In the genomic region with DNA sequence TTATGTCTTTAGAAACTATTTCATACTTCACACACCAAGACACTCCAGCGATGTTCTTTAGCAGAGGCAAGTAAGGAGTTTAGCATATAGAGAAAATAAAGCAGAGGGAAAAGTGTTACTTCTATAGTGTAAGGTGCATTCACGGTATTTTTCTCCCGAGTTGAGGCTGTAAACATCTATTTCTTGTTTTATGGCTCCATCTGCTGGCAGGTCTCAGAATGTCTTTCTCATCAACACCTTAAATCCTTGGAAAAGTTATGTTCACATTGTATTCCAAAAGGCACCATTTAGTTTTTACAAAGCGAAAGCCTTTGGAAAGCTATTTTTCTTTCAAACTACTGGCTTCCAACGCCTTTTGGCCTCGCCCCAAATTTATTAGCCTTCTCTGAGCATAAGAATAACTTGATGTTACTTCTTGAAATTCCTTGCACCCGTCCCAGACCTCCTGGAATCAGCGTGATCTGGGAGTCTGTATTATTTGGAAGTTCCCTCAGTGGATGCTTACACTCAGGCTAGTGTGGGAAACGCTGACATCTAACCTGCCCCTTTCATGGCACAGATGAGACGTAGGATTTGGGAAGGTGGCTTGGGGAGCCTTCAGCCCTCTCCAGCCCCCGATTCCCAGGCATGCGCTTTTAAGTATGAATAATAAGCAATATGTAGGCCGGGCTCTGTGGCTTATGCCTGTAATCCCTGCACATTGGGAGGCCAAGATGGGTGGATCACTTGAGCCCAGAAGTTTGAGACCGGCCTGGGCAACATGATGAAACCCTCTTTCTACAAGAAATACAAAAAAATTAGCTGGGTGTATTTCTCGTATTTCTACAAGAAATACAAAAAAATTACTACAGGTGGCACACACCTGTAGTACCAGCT, we compare ENCODE assay signal across 8 cellular contexts. TPM values are rescaled to one million over a fixed set of nuclear protein-coding genes. Genes with fewer than 3 reads are reported as not detected.
DNase-seq lines count a peak whose midpoint lies in the region; ATAC-seq and TF ChIP-seq lines count a peak whose summit lies in the region.

No MANE protein-coding gene starts in this region.

- H3K14ac ChIP-seq in trophoblast cell (ENCODE audit: low read length) = no peak overlapping the region

- no peak overlapping the region for H3K23ac ChIP-seq in trophoblast cell (ENCODE audit: low read length)

- no peak overlapping the region for H2AFZ ChIP-seq in MM.1S (ENCODE audit: low read length)
- H2AFZ ChIP-seq in fibroblast of lung (ENCODE audit: low read length) = no peak overlapping the region
- no peak overlapping the region for H2AFZ ChIP-seq in trophoblast cell (ENCODE audit: insufficient read depth, low read length, poor library complexity)

- no peak overlapping the region for H4K12ac ChIP-seq in trophoblast cell (ENCODE audit: low read depth, low read length)

- H4K20me1 ChIP-seq in MM.1S (ENCODE audit: insufficient read depth, low read length) (no peaks in the 10 kb centered on the region), fibroblast of lung (ENCODE audit: control insufficient read depth, extremely low read depth, insufficient read depth, low read length) (no peaks in the 10 kb centered on the region)

- H3K36me3 ChIP-seq in MM.1S (replicated peaks; ENCODE audit: insufficient read depth, low read length) (no peaks in the 10 kb centered on the region), fibroblast of lung (ENCODE audit: control insufficient read depth, insufficient read depth, low read length) (no peaks in the 10 kb centered on the region), trophoblast cell (ENCODE audit: control insufficient read depth in 1 of 2, insufficient read depth in 2 of 2, low read length in 2 of 2) (no peaks in the 10 kb centered on the region)

- H2BK120ac ChIP-seq in trophoblast cell (ENCODE audit: insufficient read depth, low read length, poor library complexity) = no peak overlapping the region

- H3K4ac ChIP-seq in trophoblast cell (ENCODE audit: low read depth, low read length) = no peak overlapping the region

- H3K27me3 ChIP-seq in MM.1S (replicated peaks; ENCODE audit: insufficient read depth, low read length) = no peaks in the 10 kb centered on the region
- H3K27me3 ChIP-seq in fibroblast of lung (ENCODE audit: control insufficient read depth, insufficient read depth, low read length) = no peaks in the 10 kb centered on the region
- no peaks in the 10 kb centered on the region for H3K27me3 ChIP-seq in trophoblast cell (ENCODE audit: insufficient read depth, low read length)

- no peaks in the 10 kb centered on the region for H3K79me1 ChIP-seq in trophoblast cell (ENCODE audit: low read length)

- H3K4me3 ChIP-seq in MM.1S (ENCODE audit: low read length) (no peak overlapping the region), fibroblast of lung (replicated peaks in 1 of 4; ENCODE audit: control extremely low read depth in 1 of 4, insufficient read depth in 1 of 4, low read depth in 3 of 4, low read length in 4 of 4) (no peak overlapping the region), trophoblast cell (ENCODE audit: low read depth, low read length) (no peak overlapping the region)

- H3K27ac ChIP-seq in MM.1S (ENCODE audit: low read length) (no peak overlapping the region), fibroblast of lung (ENCODE audit: insufficient read depth, low read length) (no peak overlapping the region), trophoblast cell (ENCODE audit: low read depth, low read length) (no peak overlapping the region)

- no peaks in the 10 kb centered on the region for H3K9me2 ChIP-seq in MM.1S (replicated peaks; ENCODE audit: insufficient read depth, low read length)

- H3K4me2 ChIP-seq in MM.1S (ENCODE audit: low read depth, low read length) (no peak overlapping the region), fibroblast of lung (ENCODE audit: extremely low read depth, insufficient read depth, low read length) (no peak overlapping the region), trophoblast cell (ENCODE audit: low read length) (no peak overlapping the region)

- H3K18ac ChIP-seq in trophoblast cell (ENCODE audit: low read length) = no peak overlapping the region

- H3K9me3 ChIP-seq in MM.1S (replicated peaks; ENCODE audit: insufficient read depth, low read length) (no peaks in the 10 kb centered on the region), fibroblast of lung (ENCODE audit: control insufficient read depth, insufficient read depth, low read depth, low read length) (no peaks in the 10 kb centered on the region), trophoblast cell (ENCODE audit: insufficient read depth, low read depth, low read length) (no peaks in the 10 kb centered on the region)

- H3K4me1 ChIP-seq in MM.1S (ENCODE audit: low read length) (no peaks in the 10 kb centered on the region), fibroblast of lung (ENCODE audit: control insufficient read depth, extremely low read depth, insufficient read depth, low read length) (no peaks in the 10 kb centered on the region), trophoblast cell (ENCODE audit: control insufficient read depth in 1 of 2, insufficient read depth in 2 of 2, low read length in 2 of 2) (no peaks in the 10 kb centered on the region)

- DNase-seq in stimulated activated CD4-positive, alpha-beta T cell treated with anti-CD3 and anti-CD28 coated beads, Interleukin-15, amount 100 ng/mL, for 24 hours = peak; percentile 37
- DNase-seq in stimulated activated CD4-positive, alpha-beta T cell treated with anti-CD3 and anti-CD28 coated beads, Interleukin-12 subunit alpha, Interleukin-12 subunit beta, amount 100 ng/mL, for 4 hours = no peak
- DNase-seq in MM.1S (peak; percentile 23), SK-N-DZ (ENCODE audit: low spot score) (peak; percentile 71), fibroblast of lung (ENCODE audit: low read depth in 2 of 2) (peak; percentile 27 to 62), trophoblast cell (peak; percentile 50 to 82)

- ATAC-seq in HG02610 (IDR thresholded peaks at IDR 0.05; ENCODE audit: unreplicated experiment) = no peak
- no peak for ATAC-seq in GM19328 (IDR thresholded peaks at IDR 0.05; ENCODE audit: unreplicated experiment)

- H2BK12ac ChIP-seq in trophoblast cell (ENCODE audit: low read length) = no peak overlapping the region

- no peaks in the 10 kb centered on the region for H3F3A ChIP-seq in MM.1S (ENCODE audit: insufficient read depth, low read length)

- H4K8ac ChIP-seq in trophoblast cell (ENCODE audit: low read depth, low read length) = no peak overlapping the region

- H2BK5ac ChIP-seq in trophoblast cell (ENCODE audit: low read depth, low read length, poor library complexity) = no peak overlapping the region

- H4K91ac ChIP-seq in trophoblast cell (ENCODE audit: low read depth, low read length) = no peak overlapping the region

- no peak overlapping the region for H2AK5ac ChIP-seq in trophoblast cell (ENCODE audit: low read length)

- no peak overlapping the region for H3K9ac ChIP-seq in MM.1S (ENCODE audit: low read length)
- no peak overlapping the region for H3K9ac ChIP-seq in fibroblast of lung (ENCODE audit: insufficient read depth, low read length)
- H3K9ac ChIP-seq in trophoblast cell (ENCODE audit: low read length) = no peak overlapping the region

- TF ChIP-seq CTCF in MM.1S (IDR thresholded peaks at IDR 0.05; ENCODE audit: low read length) (peak; percentile 31), fibroblast of lung (conservative IDR thresholded peaks at IDR 0.05 in 1 of 2, IDR thresholded peaks at IDR 0.05 in 1 of 2; ENCODE audit: low read depth in 1 of 2, low read length in 2 of 2) (peak; percentile 52 to 58)

- H3K79me2 ChIP-seq in MM.1S (ENCODE audit: low read length) = no peaks in the 10 kb centered on the region
- H3K79me2 ChIP-seq in fibroblast of lung (ENCODE audit: control insufficient read depth, insufficient read depth, low read length) = no peaks in the 10 kb centered on the region
- no peaks in the 10 kb centered on the region for H3K79me2 ChIP-seq in trophoblast cell (ENCODE audit: control insufficient read depth, insufficient read depth, low read length, poor library complexity)

- no CpG with 5 or more reads among the region's 15 CpGs for WGBS in trophoblast cell (ENCODE audit: extremely low coverage, insufficient coverage, insufficient read length)

RNA-seq across cellular contexts. Expression of gene PIWIL1, which starts 1.9 kb away (rescaled TPM):
- 0.14 and 0.44 TPM in 2 replicates for polyA plus RNA-seq in SK-N-DZ (2014; cell fraction: cytosol; rRNA removed)
- 0.15 and 0.18 TPM in 2 replicates for polyA plus RNA-seq in SK-N-DZ (2014; cell fraction: nucleus; rRNA removed)
- total RNA-seq in fibroblast of lung = not detected in 2 replicates
- not detected in 2 replicates for polyA plus RNA-seq in fibroblast of lung
- not detected in 2 replicates for polyA plus RNA-seq in fibroblast of lung (2012)
- not detected in 2 replicates for polyA minus RNA-seq in fibroblast of lung (ENCODE audit: low replicate concordance)
- polyA plus RNA-seq in trophoblast cell (2013) = not detected in 2 replicates
